ENCODE assay signal across 8 cellular contexts in the genomic region with DNA sequence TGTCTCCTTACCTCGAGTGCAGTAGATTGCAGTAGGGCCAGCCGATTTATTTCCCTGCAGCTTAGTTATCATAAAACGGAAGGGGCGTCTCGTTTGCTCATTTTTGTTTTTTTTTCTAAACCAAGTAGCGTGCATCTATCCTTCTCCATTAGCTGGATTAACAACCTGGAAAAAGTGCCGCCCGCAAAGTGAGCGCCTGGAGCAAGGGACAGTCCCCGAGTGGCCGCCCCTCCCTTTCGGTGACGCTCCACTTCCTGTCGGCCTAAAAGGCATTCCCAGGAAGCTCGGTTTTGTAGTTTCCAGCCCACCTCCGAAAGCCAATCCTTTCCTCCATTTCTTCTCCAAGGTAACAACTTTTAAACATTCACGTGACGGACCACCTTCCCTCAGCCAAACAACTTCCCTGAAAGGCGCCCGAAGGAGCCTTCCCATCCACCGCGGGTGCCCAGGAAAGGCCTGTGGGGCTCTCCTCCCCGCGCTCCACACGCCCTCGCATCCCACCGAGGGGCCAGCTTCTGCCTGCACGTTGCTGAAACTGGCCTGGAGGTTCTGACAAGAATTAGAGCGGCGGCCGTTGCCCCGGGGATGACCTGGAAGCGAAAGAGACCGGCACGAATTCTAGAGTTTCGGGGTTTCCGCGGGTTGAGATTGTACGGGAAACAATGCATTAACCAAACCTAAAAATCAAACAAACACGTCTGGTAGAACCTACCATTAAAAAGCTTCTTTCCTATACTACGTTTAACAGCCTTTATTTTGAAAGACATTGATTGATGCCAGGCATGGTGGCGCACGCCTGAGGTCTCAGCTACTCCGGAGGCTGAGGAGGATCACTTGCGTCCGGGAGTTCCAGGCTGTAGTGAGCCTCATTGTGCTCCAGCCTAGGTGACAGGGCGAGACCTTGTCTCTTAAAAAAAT. TPM values are rescaled to one million over a fixed set of nuclear protein-coding genes. Genes with fewer than 3 reads are reported as not detected.
DNase-seq lines count a peak whose midpoint lies in the region; ATAC-seq and TF ChIP-seq lines count a peak whose summit lies in the region.

A gene with protein sequence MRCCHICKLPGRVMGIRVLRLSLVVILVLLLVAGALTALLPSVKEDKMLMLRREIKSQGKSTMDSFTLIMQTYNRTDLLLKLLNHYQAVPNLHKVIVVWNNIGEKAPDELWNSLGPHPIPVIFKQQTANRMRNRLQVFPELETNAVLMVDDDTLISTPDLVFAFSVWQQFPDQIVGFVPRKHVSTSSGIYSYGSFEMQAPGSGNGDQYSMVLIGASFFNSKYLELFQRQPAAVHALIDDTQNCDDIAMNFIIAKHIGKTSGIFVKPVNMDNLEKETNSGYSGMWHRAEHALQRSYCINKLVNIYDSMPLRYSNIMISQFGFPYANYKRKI (minus strand): TSS at position 221 of the 918 bp plus-strand sequence. CDS start 6,085 bp downstream, outside the sequence.

- intact Hi-C loops in dendritic cell treated with granulocyte-macrophage colony-stimulating factor and Interleukin-4, amounts not matched to agents 40 ng/mL and 50 ng/mL, for 4 days (cut with micrococcal nuclease): loop anchor here (5.0 to 10.0 kb wide), 4 partner anchors 543 to 860 kb away; a partner anchor contains a TSS

- H3K27me3 ChIP-seq in BE2C: no peaks in the 10 kb centered on the region

- peak within 1 kb of the TSS; percentile 98 for H3K4me3 ChIP-seq in BE2C (ENCODE audit: low read depth, low read length)

- H3K27ac Mint-ChIP-seq in dendritic cell treated with granulocyte-macrophage colony-stimulating factor and Interleukin-4, amounts not matched to agents 40 ng/mL and 50 ng/mL, for 4 days: peak within 1 kb of the TSS; percentile 100

- no peaks in the 10 kb centered on the region for H3K4me1 ChIP-seq in BE2C

- no peaks in the 10 kb centered on the region for H3K27me3 Mint-ChIP-seq in dendritic cell treated with granulocyte-macrophage colony-stimulating factor and Interleukin-4, amounts not matched to agents 40 ng/mL and 50 ng/mL, for 4 days

- H3K36me3 ChIP-seq in BE2C: peaks cover 7% of the 10 kb centered on the region

- H3K9me3 ChIP-seq in BE2C: no peaks in the 10 kb centered on the region; the same call in none of the 2 replicates

- H3K9me3 Mint-ChIP-seq in dendritic cell treated with granulocyte-macrophage colony-stimulating factor and Interleukin-4, amounts not matched to agents 40 ng/mL and 50 ng/mL, for 4 days: peaks cover 12% of the 10 kb centered on the region

- DNase-seq in BE2C (peak; percentile 94), GM19238 (ENCODE audit: insufficient read length, low spot score) (peak; percentile 42), NCI-H510A treated with DMSO at 0.1 percent for 48 hours (lab: John Stamatoyannopoulos, UW) (peak; percentile 90), left lobe of liver (ENCODE audit: low spot score) (peak; percentile 91)
- DNase-seq in activated CD4-positive, alpha-beta T cell treated with anti-CD3 and anti-CD28 coated beads, Interleukin-2, amount 50 U/mL, for 1 hour: peak; percentile 51
- peak; percentile 39 for DNase-seq in stimulated activated CD4-positive, alpha-beta T cell treated with anti-CD3 and anti-CD28 coated beads, Interleukin-2, amount 100 ng/mL, for 4 hours (ENCODE audit: low read depth)

- peaks cover 42% of the 10 kb centered on the region for H3K36me3 Mint-ChIP-seq in dendritic cell treated with granulocyte-macrophage colony-stimulating factor and Interleukin-4, amounts not matched to agents 40 ng/mL and 50 ng/mL, for 4 days (ENCODE audit: low read depth)

- H3K4me3 Mint-ChIP-seq in dendritic cell treated with granulocyte-macrophage colony-stimulating factor and Interleukin-4, amounts not matched to agents 40 ng/mL and 50 ng/mL, for 4 days: peak within 1 kb of the TSS; percentile 87

- TF ChIP-seq CTCF in BE2C (IDR thresholded peaks at IDR 0.05; ENCODE audit: low read depth, low read length): no peak

- ATAC-seq in HG03442 (IDR thresholded peaks at IDR 0.05; ENCODE audit: unreplicated experiment) (peak; percentile 34), left lobe of liver (peak; percentile 79)

- peaks cover 11% of the 10 kb centered on the region for H3K4me1 Mint-ChIP-seq in dendritic cell treated with granulocyte-macrophage colony-stimulating factor and Interleukin-4, amounts not matched to agents 40 ng/mL and 50 ng/mL, for 4 days (ENCODE audit: low read depth)

RNA-seq across cellular contexts. Expression of the gene that starts here (rescaled TPM):
- 22.0 TPM for polyA plus RNA-seq in BE2C (2012; ENCODE audit: insufficient read depth, insufficient read length, low read depth)
- 7.4 TPM for total RNA-seq in left lobe of liver

Comparison
In these comparisons a context has a peak if more than half of its experiments do, and no peak if none do; other contexts are left out.
1. Peak in every context shown above with its lines: DNase-seq, ATAC-seq and H3K4me3 ChIP-seq.
2. DNase-seq: peak in every context shown above with its lines; median percentile 94 in BE2C; 91 in left lobe of liver; 90 in NCI-H510A treated with DMSO at 0.1 percent for 48 hours; 51 in activated CD4-positive, alpha-beta T cell treated with anti-CD3 and anti-CD28 coated beads, Interleukin-2, amount 50 U/mL, for 1 hour; 42 in GM19238; 39 in stimulated activated CD4-positive, alpha-beta T cell treated with anti-CD3 and anti-CD28 coated beads, Interleukin-2, amount 100 ng/mL, for 4 hours.